In genomic region chr3:172749201-172749965, GRCh38 we compare ENCODE assay signal across 1 cellular context.
TF ChIP-seq lines count a peak whose summit lies in the region.

No MANE protein-coding gene starts in this region.

TF ChIP-seq in H1, 55 proteins besides CTCF, POLR2A, EP300 and RAD21 (continued from another document):
- TF ChIP-seq GTF2F1 (IDR thresholded peaks at IDR 0.05; ENCODE audit: borderline replicate concordance, low read depth, low read length): no peak
- no peak for TF ChIP-seq CEBPB (IDR thresholded peaks at IDR 0.05; ENCODE audit: low read depth, low read length)
- no peak for TF ChIP-seq KDM1A (IDR thresholded peaks at IDR 0.05; ENCODE audit: borderline replicate concordance, low read length)
- no peak for TF ChIP-seq HDAC6 (IDR thresholded peaks at IDR 0.05; ENCODE audit: low read depth, low read length)
- TF ChIP-seq RBBP5 (IDR thresholded peaks at IDR 0.05; ENCODE audit: borderline replicate concordance, low read depth, low read length): no peak
- TF ChIP-seq HDAC2 (IDR thresholded peaks at IDR 0.05; ENCODE audit: borderline replicate concordance in 1 of 2, low read depth in 2 of 2, low read length in 2 of 2): no peak
- no peak for TF ChIP-seq SIN3A (conservative IDR thresholded peaks at IDR 0.05 in 1 of 2, IDR thresholded peaks at IDR 0.05 in 1 of 2; ENCODE audit: low read depth in 1 of 2, low read length in 2 of 2)
- no peak for TF ChIP-seq SAP30 (IDR thresholded peaks at IDR 0.05; ENCODE audit: insufficient read depth, insufficient replicate concordance, low read length)
- no peak for TF ChIP-seq FOSL1 (IDR thresholded peaks at IDR 0.05; ENCODE audit: insufficient read depth, low read depth, low read length)
- TF ChIP-seq SIX5 (IDR thresholded peaks at IDR 0.05; ENCODE audit: low read depth, low read length): no peak
- TF ChIP-seq JUND (IDR thresholded peaks at IDR 0.05; ENCODE audit: low read length): no peak
TF ChIP-seq in H1: peak in this region for 0.
